ENCODE assay signal across 5 cellular contexts in the genomic region with DNA sequence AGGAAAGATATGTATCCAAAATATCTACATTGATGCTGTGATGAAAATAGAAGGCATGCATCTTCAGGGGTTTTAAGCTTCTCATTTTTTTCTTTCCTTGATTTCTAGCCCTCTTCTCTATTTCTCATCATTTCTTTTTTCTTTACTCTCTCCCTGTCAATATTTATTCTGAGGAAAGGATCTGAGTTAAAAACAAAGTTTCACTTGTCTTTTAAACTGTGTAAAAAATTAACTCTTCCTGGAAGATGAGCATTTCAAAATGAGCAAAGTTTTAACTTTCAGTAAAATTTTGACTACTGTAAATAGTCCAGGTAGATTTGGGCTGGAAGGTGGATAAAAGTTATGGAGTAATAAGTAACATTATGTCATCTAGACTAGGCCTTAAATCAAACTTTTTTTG.
"Had no signal": no experiment of that assay in that cellular context is flagged by ENCODE, and none has a peak within 500 bp of the region (broad histone marks: within the 10 kb centered on the region; RNA-seq: fewer than 3 reads in every experiment).

No MANE protein-coding gene starts in this region.

- H3K4me3 Mint-ChIP-seq: H9, IgD-negative memory B cell had no signal

- H3K36me3 Mint-ChIP-seq: IgD-negative memory B cell had no signal

- H3K4me3 ChIP-seq: GM23248 had no signal

- H3K4me1 Mint-ChIP-seq: IgD-negative memory B cell had no signal

- H3K27ac Mint-ChIP-seq: IgD-negative memory B cell had no signal

- H2AFZ ChIP-seq: GM23248 had no signal

- H3K9me3 Mint-ChIP-seq: H9 had no signal

- DNase-seq: GM23248, H9, HCEC 1CT, KBM-7 had no signal

- H3K9ac ChIP-seq: GM23248 had no signal

- H3K27ac ChIP-seq: GM23248 had no signal

- H3K27me3 Mint-ChIP-seq: IgD-negative memory B cell had no signal
